In the genomic region with DNA sequence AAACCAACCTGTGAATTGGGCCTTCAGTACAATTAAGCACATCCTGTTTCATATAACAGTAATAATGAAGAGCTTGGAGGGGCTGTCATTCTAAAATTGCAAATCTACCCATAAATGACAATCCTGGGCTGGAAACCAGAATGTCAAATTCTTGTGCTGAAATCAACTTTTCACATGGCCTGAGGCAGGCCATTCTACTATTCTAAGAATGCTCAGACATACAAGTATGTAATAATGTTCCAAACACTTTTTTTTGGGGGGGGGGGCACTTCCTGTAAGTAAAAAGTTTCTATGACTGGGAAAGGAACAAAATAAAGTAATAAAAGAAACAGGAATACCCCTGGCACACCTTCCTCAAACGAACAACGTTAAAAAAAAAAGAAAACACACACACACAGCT, we compare ENCODE assay signal across 2 cellular contexts.
TF ChIP-seq lines count a peak whose summit lies in the region.

No MANE protein-coding gene starts in this region.

TF ChIP-seq in SK-N-SH, 30 proteins besides CTCF, POLR2A, EP300 and RAD21 (continued from another document):
- TF ChIP-seq, protein P1, sequence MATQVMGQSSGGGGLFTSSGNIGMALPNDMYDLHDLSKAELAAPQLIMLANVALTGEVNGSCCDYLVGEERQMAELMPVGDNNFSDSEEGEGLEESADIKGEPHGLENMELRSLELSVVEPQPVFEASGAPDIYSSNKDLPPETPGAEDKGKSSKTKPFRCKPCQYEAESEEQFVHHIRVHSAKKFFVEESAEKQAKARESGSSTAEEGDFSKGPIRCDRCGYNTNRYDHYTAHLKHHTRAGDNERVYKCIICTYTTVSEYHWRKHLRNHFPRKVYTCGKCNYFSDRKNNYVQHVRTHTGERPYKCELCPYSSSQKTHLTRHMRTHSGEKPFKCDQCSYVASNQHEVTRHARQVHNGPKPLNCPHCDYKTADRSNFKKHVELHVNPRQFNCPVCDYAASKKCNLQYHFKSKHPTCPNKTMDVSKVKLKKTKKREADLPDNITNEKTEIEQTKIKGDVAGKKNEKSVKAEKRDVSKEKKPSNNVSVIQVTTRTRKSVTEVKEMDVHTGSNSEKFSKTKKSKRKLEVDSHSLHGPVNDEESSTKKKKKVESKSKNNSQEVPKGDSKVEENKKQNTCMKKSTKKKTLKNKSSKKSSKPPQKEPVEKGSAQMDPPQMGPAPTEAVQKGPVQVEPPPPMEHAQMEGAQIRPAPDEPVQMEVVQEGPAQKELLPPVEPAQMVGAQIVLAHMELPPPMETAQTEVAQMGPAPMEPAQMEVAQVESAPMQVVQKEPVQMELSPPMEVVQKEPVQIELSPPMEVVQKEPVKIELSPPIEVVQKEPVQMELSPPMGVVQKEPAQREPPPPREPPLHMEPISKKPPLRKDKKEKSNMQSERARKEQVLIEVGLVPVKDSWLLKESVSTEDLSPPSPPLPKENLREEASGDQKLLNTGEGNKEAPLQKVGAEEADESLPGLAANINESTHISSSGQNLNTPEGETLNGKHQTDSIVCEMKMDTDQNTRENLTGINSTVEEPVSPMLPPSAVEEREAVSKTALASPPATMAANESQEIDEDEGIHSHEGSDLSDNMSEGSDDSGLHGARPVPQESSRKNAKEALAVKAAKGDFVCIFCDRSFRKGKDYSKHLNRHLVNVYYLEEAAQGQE (IDR thresholded peaks at IDR 0.05; ENCODE audit: low read depth, low read length), result no peak
- TF ChIP-seq MEF2A (IDR thresholded peaks at IDR 0.05; ENCODE audit: borderline replicate concordance, low read depth) (no peak), ELF1 (IDR thresholded peaks at IDR 0.05) (no peak), POLR2AphosphoS5 (IDR thresholded peaks at IDR 0.05; ENCODE audit: low read depth, low read length) (no peak), RFX5 (IDR thresholded peaks at IDR 0.05; ENCODE audit: low read length) (no peak), RXRA (IDR thresholded peaks at IDR 0.05; ENCODE audit: borderline replicate concordance, low read depth) (no peak)
- TF ChIP-seq, protein P2, sequence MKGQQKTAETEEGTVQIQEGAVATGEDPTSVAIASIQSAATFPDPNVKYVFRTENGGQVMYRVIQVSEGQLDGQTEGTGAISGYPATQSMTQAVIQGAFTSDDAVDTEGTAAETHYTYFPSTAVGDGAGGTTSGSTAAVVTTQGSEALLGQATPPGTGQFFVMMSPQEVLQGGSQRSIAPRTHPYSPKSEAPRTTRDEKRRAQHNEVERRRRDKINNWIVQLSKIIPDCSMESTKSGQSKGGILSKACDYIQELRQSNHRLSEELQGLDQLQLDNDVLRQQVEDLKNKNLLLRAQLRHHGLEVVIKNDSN (IDR thresholded peaks at IDR 0.05; ENCODE audit: borderline replicate concordance, low read depth), result no peak

TF ChIP-seq in SK-N-SH treated with all-trans-retinoic acid at 6 μM for 48 hours, 23 proteins besides CTCF, POLR2A, EP300 and RAD21 (continued from another document):
- TF ChIP-seq, protein P3, sequence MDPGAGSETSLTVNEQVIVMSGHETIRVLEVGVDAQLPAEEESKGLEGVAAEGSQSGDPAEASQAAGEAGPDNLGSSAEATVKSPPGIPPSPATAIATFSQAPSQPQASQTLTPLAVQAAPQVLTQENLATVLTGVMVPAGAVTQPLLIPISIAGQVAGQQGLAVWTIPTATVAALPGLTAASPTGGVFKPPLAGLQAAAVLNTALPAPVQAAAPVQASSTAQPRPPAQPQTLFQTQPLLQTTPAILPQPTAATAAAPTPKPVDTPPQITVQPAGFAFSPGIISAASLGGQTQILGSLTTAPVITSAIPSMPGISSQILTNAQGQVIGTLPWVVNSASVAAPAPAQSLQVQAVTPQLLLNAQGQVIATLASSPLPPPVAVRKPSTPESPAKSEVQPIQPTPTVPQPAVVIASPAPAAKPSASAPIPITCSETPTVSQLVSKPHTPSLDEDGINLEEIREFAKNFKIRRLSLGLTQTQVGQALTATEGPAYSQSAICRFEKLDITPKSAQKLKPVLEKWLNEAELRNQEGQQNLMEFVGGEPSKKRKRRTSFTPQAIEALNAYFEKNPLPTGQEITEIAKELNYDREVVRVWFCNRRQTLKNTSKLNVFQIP (CRISPR knock-in tag; IDR thresholded peaks at IDR 0.05; ENCODE audit: borderline replicate concordance, low read depth), result no peak
- TF ChIP-seq ISL1 (CRISPR knock-in tag; IDR thresholded peaks at IDR 0.05) (no peak), GLIS3 (CRISPR knock-in tag; IDR thresholded peaks at IDR 0.05) (no peak), RARB (CRISPR knock-in tag; IDR thresholded peaks at IDR 0.05) (no peak), ESRRG (CRISPR knock-in tag; IDR thresholded peaks at IDR 0.05) (no peak), TCF4 (CRISPR knock-in tag; IDR thresholded peaks at IDR 0.05; ENCODE audit: borderline replicate concordance) (no peak), TOX (CRISPR knock-in tag; IDR thresholded peaks at IDR 0.05; ENCODE audit: borderline replicate concordance) (no peak), CSDC2 (CRISPR knock-in tag; IDR thresholded peaks at IDR 0.05) (no peak), PPARA (CRISPR knock-in tag; IDR thresholded peaks at IDR 0.05; ENCODE audit: borderline replicate concordance) (no peak), ZNF8 (CRISPR knock-in tag; IDR thresholded peaks at IDR 0.05) (no peak), ARNTL (CRISPR knock-in tag; IDR thresholded peaks at IDR 0.05; ENCODE audit: borderline replicate concordance, low read depth) (no peak), ZC3H10 (CRISPR knock-in tag; IDR thresholded peaks at IDR 0.05) (no peak)
- TF ChIP-seq, protein P4, sequence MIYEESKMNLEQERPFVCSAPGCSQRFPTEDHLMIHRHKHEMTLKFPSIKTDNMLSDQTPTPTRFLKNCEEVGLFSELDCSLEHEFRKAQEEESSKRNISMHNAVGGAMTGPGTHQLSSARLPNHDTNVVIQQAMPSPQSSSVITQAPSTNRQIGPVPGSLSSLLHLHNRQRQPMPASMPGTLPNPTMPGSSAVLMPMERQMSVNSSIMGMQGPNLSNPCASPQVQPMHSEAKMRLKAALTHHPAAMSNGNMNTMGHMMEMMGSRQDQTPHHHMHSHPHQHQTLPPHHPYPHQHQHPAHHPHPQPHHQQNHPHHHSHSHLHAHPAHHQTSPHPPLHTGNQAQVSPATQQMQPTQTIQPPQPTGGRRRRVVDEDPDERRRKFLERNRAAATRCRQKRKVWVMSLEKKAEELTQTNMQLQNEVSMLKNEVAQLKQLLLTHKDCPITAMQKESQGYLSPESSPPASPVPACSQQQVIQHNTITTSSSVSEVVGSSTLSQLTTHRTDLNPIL (CRISPR knock-in tag; IDR thresholded peaks at IDR 0.05; ENCODE audit: low read depth), result no peak
- TF ChIP-seq, protein P5, sequence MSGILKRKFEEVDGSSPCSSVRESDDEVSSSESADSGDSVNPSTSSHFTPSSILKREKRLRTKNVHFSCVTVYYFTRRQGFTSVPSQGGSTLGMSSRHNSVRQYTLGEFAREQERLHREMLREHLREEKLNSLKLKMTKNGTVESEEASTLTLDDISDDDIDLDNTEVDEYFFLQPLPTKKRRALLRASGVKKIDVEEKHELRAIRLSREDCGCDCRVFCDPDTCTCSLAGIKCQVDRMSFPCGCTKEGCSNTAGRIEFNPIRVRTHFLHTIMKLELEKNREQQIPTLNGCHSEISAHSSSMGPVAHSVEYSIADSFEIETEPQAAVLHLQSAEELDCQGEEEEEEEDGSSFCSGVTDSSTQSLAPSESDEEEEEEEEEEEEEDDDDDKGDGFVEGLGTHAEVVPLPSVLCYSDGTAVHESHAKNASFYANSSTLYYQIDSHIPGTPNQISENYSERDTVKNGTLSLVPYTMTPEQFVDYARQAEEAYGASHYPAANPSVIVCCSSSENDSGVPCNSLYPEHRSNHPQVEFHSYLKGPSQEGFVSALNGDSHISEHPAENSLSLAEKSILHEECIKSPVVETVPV (CRISPR knock-in tag; IDR thresholded peaks at IDR 0.05), result no peak
